In genomic region chr19:31220540-31220939, GRCh38 we compare ENCODE assay signal across 10 cellular contexts.
DNase-seq lines count a peak whose midpoint lies in the region; TF ChIP-seq lines count a peak whose summit lies in the region.
"Had no signal": no experiment of that assay in that cellular context is flagged by ENCODE, and none has a peak within 500 bp of the region (broad histone marks: within the 10 kb centered on the region; RNA-seq: fewer than 3 reads in every experiment).

No MANE protein-coding gene starts in this region.

- H3K9me3 ChIP-seq in prostate gland: no peaks in the 10 kb centered on the region

- no peak overlapping the region for H3K27ac Mint-ChIP-seq in mesothelial cell of epicardium
- H3K27ac Mint-ChIP-seq: memory B cell had no signal

- H2BK15ac ChIP-seq in mesendoderm (replicated peaks; ENCODE audit: low read depth): no peak overlapping the region

- intact Hi-C loops in prostate gland (cut with DNase I): no loop called here

- no peak overlapping the region for H3K4ac ChIP-seq in mesendoderm (ENCODE audit: low read depth, low read length)

- no CpG with 5 or more reads among the region's 2 CpGs for WGBS in mesendoderm (ENCODE audit: extremely low coverage, insufficient coverage, low lambda C conversion rate)
- 72% methylated on average over 2 of the region's 2 CpGs for WGBS in prostate gland

- H3K9me3 Mint-ChIP-seq in mesothelial cell of epicardium: peaks cover 4% of the 10 kb centered on the region

- H3K36me3 Mint-ChIP-seq in mesothelial cell of epicardium: no peaks in the 10 kb centered on the region
- H3K36me3 Mint-ChIP-seq: memory B cell had no signal

- H3K4me1 ChIP-seq in mesendoderm (ENCODE audit: control insufficient read depth, low read depth, low read length) (no peaks in the 10 kb centered on the region), prostate gland (replicated peaks) (no peaks in the 10 kb centered on the region)

- H3K4me1 Mint-ChIP-seq in mesothelial cell of epicardium: no peaks in the 10 kb centered on the region

- no peaks in the 10 kb centered on the region for H3K27me3 Mint-ChIP-seq in mesothelial cell of epicardium (ENCODE audit: low read depth)
- H3K27me3 Mint-ChIP-seq: memory B cell had no signal

- H2BK5ac ChIP-seq in mesendoderm (ENCODE audit: low read length): no peak overlapping the region

- H3K23ac ChIP-seq in mesendoderm (ENCODE audit: low read length): no peak overlapping the region

- no peak overlapping the region for H3K4me3 Mint-ChIP-seq in mesothelial cell of epicardium
- H3K4me3 Mint-ChIP-seq: memory B cell had no signal

- H3K9ac ChIP-seq in mesendoderm (ENCODE audit: low read length): no peak overlapping the region

- no peaks in the 10 kb centered on the region for H3K79me2 ChIP-seq in mesendoderm (ENCODE audit: control insufficient read depth, insufficient read depth, low read length)

- no peak overlapping the region for H4K8ac ChIP-seq in mesendoderm (ENCODE audit: low read depth, low read length)

- no peak for TF ChIP-seq CTCF in mesothelial cell of epicardium (IDR thresholded peaks at IDR 0.05; ENCODE audit: unreplicated experiment)
- TF ChIP-seq CTCF in GM10266 (IDR thresholded peaks at IDR 0.05; ENCODE audit: control insufficient read depth, insufficient read depth, low read depth, missing control alignments): no peak
- no peak for TF ChIP-seq CTCF in prostate gland (IDR thresholded peaks at IDR 0.05)

- H3K18ac ChIP-seq in mesendoderm (ENCODE audit: low read length): no peak overlapping the region

- no peak overlapping the region for H2BK120ac ChIP-seq in mesendoderm (ENCODE audit: low read depth, low read length)

- no peak overlapping the region for H3K4me2 ChIP-seq in mesendoderm (ENCODE audit: low read length)

- no peaks in the 10 kb centered on the region for H3K27me3 ChIP-seq in mesendoderm (ENCODE audit: insufficient read depth, low read length, poor library complexity)
- H3K27me3 ChIP-seq in prostate gland (replicated peaks; ENCODE audit: insufficient read depth): no peaks in the 10 kb centered on the region

- H3K79me1 ChIP-seq in mesendoderm (ENCODE audit: low read length): no peaks in the 10 kb centered on the region

- H3K4me3 ChIP-seq in mesendoderm (ENCODE audit: low read length): no peak overlapping the region
- no peak overlapping the region for H3K4me3 ChIP-seq in prostate gland

- H4K5ac ChIP-seq in mesendoderm (ENCODE audit: low read length): no peak overlapping the region

- H2AK5ac ChIP-seq in mesendoderm (ENCODE audit: low read length): no peak overlapping the region

- TF ChIP-seq POLR2A in prostate gland (IDR thresholded peaks at IDR 0.05): no peak

- no peak overlapping the region for H3K56ac ChIP-seq in mesendoderm (ENCODE audit: low read length)

- DNase-seq in EL (peak; percentile 23), MV-4-11 (lab: John Stamatoyannopoulos, UW) (peak; percentile 78), activated T-helper 1 cell treated with Interleukin-2 at 50 U/mL for 16 hours (ENCODE audit: low read depth) (peak; percentile 5), mesendoderm (peak; percentile 70), mesothelial cell of epicardium (ENCODE audit: low spot score in 2 of 2, unreplicated experiment in 2 of 2) (no peak), pons (ENCODE audit: low spot score) (no peak), GM10266 (ENCODE audit: extremely low spot score) (no peak), prostate gland (ENCODE audit: low spot score) (no peak)
- DNase-seq: NCI-H187 treated with DMSO at 0.1 percent for 48 hours had no signal

- H3K36me3 ChIP-seq in mesendoderm (ENCODE audit: control insufficient read depth, insufficient read depth, low read length): no peaks in the 10 kb centered on the region
- H3K36me3 ChIP-seq in prostate gland: no peaks in the 10 kb centered on the region

- H3K27ac ChIP-seq in mesendoderm (ENCODE audit: low read depth, low read length): no peak overlapping the region
- no peak overlapping the region for H3K27ac ChIP-seq in prostate gland

Comparison
In these comparisons a context has a peak if more than half of its experiments do, and no peak if none do; other contexts are left out.
1. DNase-seq: peak in EL (single experiment), MV-4-11 (single experiment), activated T-helper 1 cell treated with Interleukin-2 at 50 U/mL for 16 hours (single experiment) and mesendoderm (single experiment); none in mesothelial cell of epicardium (0 of 2), pons (single experiment), GM10266 (single experiment) and prostate gland (single experiment).